In the genomic region with DNA sequence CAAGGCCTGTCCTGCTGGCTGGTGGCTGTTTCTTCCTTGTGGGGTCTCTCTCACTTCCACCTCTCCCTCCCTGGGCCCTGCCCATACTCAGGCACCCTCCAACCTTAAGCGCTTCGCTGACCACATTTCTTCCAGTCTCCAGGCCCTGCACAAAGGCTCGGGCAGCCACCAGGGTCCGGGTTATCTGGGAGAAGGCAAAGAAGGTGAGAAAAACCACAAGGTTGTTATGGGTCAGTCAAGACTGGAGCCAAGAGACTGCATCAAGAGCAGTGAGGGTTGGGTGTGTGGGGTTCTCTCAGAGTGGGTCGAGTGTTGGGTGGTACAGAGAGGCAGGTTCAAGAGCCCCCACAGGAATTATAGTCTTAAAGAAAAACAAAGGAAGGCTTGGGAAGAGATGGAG, we compare ENCODE assay signal across 17 cellular contexts. TPM values are rescaled to one million over a fixed set of nuclear protein-coding genes. Genes with fewer than 3 reads are reported as not detected.
"Had no signal": no experiment of that assay in that cellular context is flagged by ENCODE, and none has a peak within 500 bp of the region (broad histone marks: within the 10 kb centered on the region; RNA-seq: fewer than 3 reads in every experiment).

No MANE protein-coding gene starts in this region.

- H3K9me3 Mint-ChIP-seq: activated naive CD4-positive, alpha-beta T cell treated with anti-CD3 and anti-CD28 coated beads, Interleukin-2, amount 50 U/mL, for 72 hours; mesothelial cell of epicardium had no signal

- H3K4me3 ChIP-seq: dorsolateral prefrontal cortex, lung, sigmoid colon had no signal

- H3K36me3 Mint-ChIP-seq: activated naive CD4-positive, alpha-beta T cell treated with anti-CD3 and anti-CD28 coated beads, Interleukin-2, amount 50 U/mL, for 72 hours had no signal

- ATAC-seq: activated naive CD4-positive, alpha-beta T cell treated with anti-CD3 and anti-CD28 coated beads, Interleukin-2, amount 50 U/mL, for 72 hours; left lobe of liver had no signal

- H3K27ac ChIP-seq: dorsolateral prefrontal cortex, epithelial cell of prostate, parathyroid adenoma, sigmoid colon had no signal

- H3K36me3 ChIP-seq: sigmoid colon had no signal

- H3K9me3 ChIP-seq: sigmoid colon had no signal

- H3K27ac Mint-ChIP-seq: mesothelial cell of epicardium had no signal

- DNase-seq: activated CD4-positive, alpha-beta T cell treated with anti-CD3 and anti-CD28 coated beads, Interleukin-2, amount 50 U/mL, for 4 hours; activated gamma-delta T cell; amniotic stem cell; dorsolateral prefrontal cortex; foreskin fibroblast; hypothalamus; sigmoid colon; stimulated activated CD8-positive, alpha-beta memory T cell treated with anti-CD3 and anti-CD28 coated beads, Interleukin-4, amount 100 ng/mL, for 48 hours; stimulated activated naive CD4-positive, alpha-beta T cell; T-helper 2 cell had no signal

RNA-seq across cellular contexts. Expression of a gene that starts 3.1 kb away (rescaled TPM):
- total RNA-seq: renal cortical epithelial cell had no signal
